ENCODE assay signal across 9 cellular contexts in the genomic region with DNA sequence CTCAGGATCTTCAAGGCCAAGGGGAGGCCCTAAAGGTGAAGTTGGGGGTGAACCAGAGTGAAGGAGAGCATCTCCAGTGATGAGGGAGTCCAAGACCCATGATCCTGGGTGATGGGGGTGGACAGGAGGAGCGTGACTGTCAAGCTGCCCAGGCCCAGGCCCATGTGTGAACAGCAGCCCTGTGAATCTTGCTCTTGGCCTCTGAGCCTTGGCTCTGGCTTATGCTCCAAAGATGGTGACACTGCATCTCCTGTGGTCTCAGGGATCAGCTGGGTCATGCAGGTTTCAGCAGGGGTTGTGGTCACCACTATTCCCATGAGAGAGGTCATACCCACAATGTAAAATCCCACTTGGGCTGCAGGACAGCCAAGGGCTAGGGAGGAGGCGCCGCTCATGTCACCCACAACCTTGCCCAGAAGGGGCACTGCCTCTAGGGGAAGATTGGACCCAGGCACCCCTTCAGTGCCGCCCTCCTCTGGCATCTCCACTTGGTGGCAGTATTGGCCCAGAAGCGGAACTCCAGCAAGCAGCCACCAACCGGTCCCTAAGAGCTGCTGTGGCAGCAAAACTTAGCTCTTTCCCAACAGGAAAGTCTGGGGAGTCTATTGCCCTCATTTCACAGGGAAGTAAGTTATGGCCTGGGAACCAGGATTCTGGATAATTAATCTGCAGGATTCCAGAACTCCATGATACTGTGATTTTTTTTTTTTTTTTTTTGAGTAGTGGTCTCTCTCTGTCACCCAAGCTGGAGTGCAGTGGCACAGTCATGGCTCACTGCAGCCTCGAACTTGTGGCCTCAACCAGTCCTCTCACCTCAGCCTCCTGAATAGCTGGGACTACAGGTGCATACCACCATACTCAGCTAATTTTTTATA. TPM values are rescaled to one million over a fixed set of nuclear protein-coding genes. Genes with fewer than 3 reads are reported as not detected.
A peak's percentile ranks its signal among the peaks of the same experiment; 100 is the strongest.
DNase-seq lines count a peak whose midpoint lies in the region; ATAC-seq and TF ChIP-seq lines count a peak whose summit lies in the region.
"Had no signal": no experiment of that assay in that cellular context is flagged by ENCODE, and none has a peak within 500 bp of the region (broad histone marks: within the 10 kb centered on the region; RNA-seq: fewer than 3 reads in every experiment).

No MANE protein-coding gene starts in this region.

- ATAC-seq in GM19455 (IDR thresholded peaks at IDR 0.05; ENCODE audit: unreplicated experiment) = peak; percentile 86

- no peaks in the 10 kb centered on the region for H3K9me2 ChIP-seq in neural cell (ENCODE audit: insufficient read depth, low read length)

- peaks cover 22% of the 10 kb centered on the region; the same call in 1 of the 2 replicates for H3K27me3 ChIP-seq in OCI-LY3 (ENCODE audit: low read depth, low read length)
- H3K27me3 ChIP-seq in fibroblast of lung (ENCODE audit: control insufficient read depth, insufficient read depth, low read length) = peaks cover 2% of the 10 kb centered on the region
- peaks cover 12% of the 10 kb centered on the region for H3K27me3 ChIP-seq in neural cell (ENCODE audit: insufficient read depth, low read depth, low read length)

- H3K4me1 ChIP-seq in OCI-LY3 (ENCODE audit: low read length) = no peaks in the 10 kb centered on the region
- no peaks in the 10 kb centered on the region for H3K4me1 ChIP-seq in fibroblast of lung (ENCODE audit: control insufficient read depth, extremely low read depth, insufficient read depth, low read length)

- no peaks in the 10 kb centered on the region for H3F3A ChIP-seq in neural cell (ENCODE audit: insufficient read depth, low read length, poor library complexity, severe bottlenecking)

- H3K79me2 ChIP-seq in OCI-LY3 (ENCODE audit: low read length) = no peaks in the 10 kb centered on the region
- H3K79me2 ChIP-seq in fibroblast of lung (ENCODE audit: control insufficient read depth, insufficient read depth, low read length) = no peaks in the 10 kb centered on the region
- H3K79me2 ChIP-seq in neural cell (replicated peaks; ENCODE audit: insufficient read depth, low read length) = no peaks in the 10 kb centered on the region

- H3K27ac ChIP-seq in OCI-LY3 (ENCODE audit: low read length) = no peak overlapping the region
- no peak overlapping the region for H3K27ac ChIP-seq in fibroblast of lung (ENCODE audit: insufficient read depth, low read length)
- no peak overlapping the region for H3K27ac ChIP-seq in neural cell (ENCODE audit: low read length)

- peak; percentile 13 for TF ChIP-seq RAD21 in neural cell (conservative IDR thresholded peaks at IDR 0.05)

- peak; percentile 77 for DNase-seq in COR-L47 (lab: John Stamatoyannopoulos, UW)
- peak; percentile 93 for DNase-seq in HPDE6-E6E7 (ENCODE audit: extremely low spot score)
- DNase-seq in activated T-cell treated with anti-CD3 and anti-CD28 coated beads for 1 hour (ENCODE audit: low read depth) = peak; percentile 48
- DNase-seq in fibroblast of lung (ENCODE audit: low read depth in 2 of 2) = peak; percentile 58 to 59
- peak; percentile 26 for DNase-seq in superior temporal gyrus (ENCODE audit: extremely low spot score)

- TF ChIP-seq EP300 in neural cell (conservative IDR thresholded peaks at IDR 0.05; ENCODE audit: poor library complexity, severe bottlenecking) = no peak

- H3K9ac ChIP-seq in OCI-LY3 (ENCODE audit: low read length) (no peak overlapping the region), fibroblast of lung (ENCODE audit: insufficient read depth, low read length) (no peak overlapping the region), neural cell (ENCODE audit: low read length) (no peak overlapping the region)

- H3K36me3 ChIP-seq in OCI-LY3 (replicated peaks; ENCODE audit: low read depth, low read length) (no peaks in the 10 kb centered on the region), fibroblast of lung (ENCODE audit: control insufficient read depth, insufficient read depth, low read length) (no peaks in the 10 kb centered on the region), neural cell (ENCODE audit: insufficient read depth, low read length) (no peaks in the 10 kb centered on the region)

- H3K4me2 ChIP-seq in OCI-LY3 (ENCODE audit: low read length) = no peak overlapping the region
- H3K4me2 ChIP-seq in fibroblast of lung (ENCODE audit: extremely low read depth, insufficient read depth, low read length) = no peak overlapping the region
- H3K4me2 ChIP-seq in neural cell (ENCODE audit: low read length) = no peak overlapping the region

- TF ChIP-seq CTCF in OCI-LY3 (IDR thresholded peaks at IDR 0.05; ENCODE audit: low read depth, low read length) (peak; percentile 95), fibroblast of lung (conservative IDR thresholded peaks at IDR 0.05 in 1 of 2, IDR thresholded peaks at IDR 0.05 in 1 of 2; ENCODE audit: low read depth in 1 of 2, low read length in 2 of 2) (peak; percentile 53 to 65), neural cell (IDR thresholded peaks at IDR 0.05; ENCODE audit: poor library complexity, severe bottlenecking) (peak; percentile 33)

- no peak overlapping the region for H2AFZ ChIP-seq in OCI-LY3 (ENCODE audit: low read depth, low read length)
- no peak overlapping the region for H2AFZ ChIP-seq in fibroblast of lung (ENCODE audit: low read length)
- H2AFZ ChIP-seq in neural cell (ENCODE audit: low read depth, low read length) = no peak overlapping the region

- H3K4me3 ChIP-seq in OCI-LY3 (ENCODE audit: low read length) (no peak overlapping the region), fibroblast of lung (replicated peaks in 1 of 4; ENCODE audit: control extremely low read depth in 1 of 4, insufficient read depth in 1 of 4, low read depth in 3 of 4, low read length in 4 of 4) (no peak overlapping the region), neural cell (ENCODE audit: low read length) (no peak overlapping the region)

- H3K9me3 ChIP-seq in OCI-LY3 (ENCODE audit: insufficient read depth, low read length) (peaks cover 17% of the 10 kb centered on the region), fibroblast of lung (ENCODE audit: control insufficient read depth, insufficient read depth, low read depth, low read length) (no peaks in the 10 kb centered on the region), neural cell (ENCODE audit: low read length) (peaks cover 6% of the 10 kb centered on the region)

- H4K20me1 ChIP-seq in OCI-LY3 (ENCODE audit: insufficient read depth, low read length) (no peaks in the 10 kb centered on the region), fibroblast of lung (ENCODE audit: control insufficient read depth, extremely low read depth, insufficient read depth, low read length) (no peaks in the 10 kb centered on the region), neural cell (ENCODE audit: insufficient read depth) (no peaks in the 10 kb centered on the region)

TF ChIP-seq in neural cell, 6 proteins besides CTCF, POLR2A, EP300 and RAD21:
- TF ChIP-seq SMC3 (conservative IDR thresholded peaks at IDR 0.05; ENCODE audit: poor library complexity) (peak; percentile 12), TAF1 (IDR thresholded peaks at IDR 0.05; ENCODE audit: low read depth) (no peak), POLR2AphosphoS5 (IDR thresholded peaks at IDR 0.05) (no peak)

RNA-seq across cellular contexts. Expression of a gene that starts 7.5 kb away (rescaled TPM):
- total RNA-seq in fibroblast of lung = not detected in 2 replicates
- polyA plus RNA-seq in fibroblast of lung (not detected in 2 replicates), neural cell (0.14 TPM in 1 of 2 replicates, not detected in the other)
- polyA plus RNA-seq in fibroblast of lung (2012) = not detected in 2 replicates
- polyA minus RNA-seq in fibroblast of lung (ENCODE audit: low replicate concordance) (not detected in 2 replicates), neural cell (not detected in 2 replicates)
- total RNA-seq: activated CD8-positive, alpha-beta memory T cell treated with anti-CD3 and anti-CD28 coated beads for 36 hours had no signal

RNA-seq across cellular contexts. Expression of a gene that starts 51.6 kb away (rescaled TPM):
- 1.0 and 5.3 TPM in 2 replicates for total RNA-seq in fibroblast of lung
- polyA plus RNA-seq in fibroblast of lung (1.0 and 2.7 TPM in 2 replicates), neural cell (0.57 and 1.4 TPM in 2 replicates)
- polyA plus RNA-seq in fibroblast of lung (2012) = 0.89 and 2.8 TPM in 2 replicates
- polyA minus RNA-seq in fibroblast of lung (ENCODE audit: low replicate concordance) (0.31 and 5.8 TPM in 2 replicates), neural cell (0.73 and 1.7 TPM in 2 replicates)
- total RNA-seq: activated CD8-positive, alpha-beta memory T cell treated with anti-CD3 and anti-CD28 coated beads for 36 hours had no signal

Comparison
In these comparisons a context has a peak if more than half of its experiments do, and no peak if none do; other contexts are left out.
1. DNase-seq: peak in every context shown above with its lines; median percentile 93 in HPDE6-E6E7; 77 in COR-L47; 58 in fibroblast of lung; 48 in activated T-cell treated with anti-CD3 and anti-CD28 coated beads for 1 hour; 26 in superior temporal gyrus.
2. CTCF ChIP-seq: peak in every context shown above with its lines; median percentile 95 in OCI-LY3; 59 in fibroblast of lung; 33 in neural cell.